8 cellular contexts compared by ENCODE assay signal in genomic region chr7:75359542-75359848, GRCh38. TPM values are rescaled to one million over a fixed set of nuclear protein-coding genes. Genes with fewer than 3 reads are reported as not detected.
DNase-seq lines count a peak whose midpoint lies in the region; ATAC-seq and TF ChIP-seq lines count a peak whose summit lies in the region.
"Not testable (repeated sequence)": the region's sequence is repeated elsewhere in the genome, so short reads cannot be mapped to it uniquely, and the experiment has no call there.

No MANE protein-coding gene starts in this region.

- H3K4me3 ChIP-seq in GM23338 (peak overlapping the region; percentile 51; the same call in 1 of the 2 replicates), OCI-LY7 (ENCODE audit: low read depth, low read length, poor library complexity, severe bottlenecking) (peak overlapping the region; percentile 63), gastroesophageal sphincter (peak overlapping the region; percentile 34 to 48), prostate gland (peak overlapping the region; percentile 25 to 27)
- H3K4me3 ChIP-seq in aorta (ENCODE audit: low read length in 2 of 2): not testable (repeated sequence)

- TF ChIP-seq CTCF in GM23338 (conservative IDR thresholded peaks at IDR 0.05; ENCODE audit: low read depth in 2 of 2); OCI-LY7 (conservative IDR thresholded peaks at IDR 0.05; ENCODE audit: low read length); gastroesophageal sphincter (IDR thresholded peaks at IDR 0.05); prostate gland (IDR thresholded peaks at IDR 0.05): not testable (repeated sequence)

- H3K4me1 Mint-ChIP-seq in GM23338: not testable (repeated sequence)

- not testable (repeated sequence) for H3K9me2 ChIP-seq in GM23338 (ENCODE audit: insufficient read depth); OCI-LY7 (ENCODE audit: insufficient read depth, low read length)

- not testable (repeated sequence) for BruUV-seq in OCI-LY7 (replicated peaks; lab: Mats Ljungman, UMichigan)

- not testable (repeated sequence) for H3K36me3 Mint-ChIP-seq in GM23338 (ENCODE audit: low read depth)

- not testable (repeated sequence) for H3K9me3 ChIP-seq in OCI-LY7 (ENCODE audit: low read length); gastroesophageal sphincter; prostate gland; aorta (ENCODE audit: control insufficient read depth, low read length)

- POLR2A ChIA-PET in OCI-LY7 (lab: Charles Lee): not testable (repeated sequence)

- not testable (repeated sequence) for H3K27me3 Mint-ChIP-seq in GM23338 (ENCODE audit: insufficient read depth, low read depth, poor library complexity)

- H3K27me3 ChIP-seq in GM23338 (ENCODE audit: insufficient read depth); gastroesophageal sphincter; prostate gland (replicated peaks; ENCODE audit: insufficient read depth); aorta (ENCODE audit: control insufficient read depth in 1 of 2, insufficient read depth in 2 of 2, low read length in 1 of 2): not testable (repeated sequence)

- H2AFZ ChIP-seq in GM23338; OCI-LY7 (ENCODE audit: low read length): not testable (repeated sequence)

- not testable (repeated sequence) for H3K36me3 ChIP-seq in GM23338 (ENCODE audit: insufficient read depth); OCI-LY7 (ENCODE audit: insufficient read depth, low read length); gastroesophageal sphincter; prostate gland; aorta (ENCODE audit: control insufficient read depth in 1 of 2, insufficient read depth in 2 of 2, low read length in 1 of 2)

- H3K4me1 ChIP-seq in GM23338 (ENCODE audit: insufficient read depth); OCI-LY7 (ENCODE audit: insufficient read depth, low read length, poor library complexity, severe bottlenecking); gastroesophageal sphincter; prostate gland (replicated peaks); aorta (ENCODE audit: control insufficient read depth in 1 of 2, insufficient read depth in 2 of 2, low read length in 2 of 2): not testable (repeated sequence)

- not testable (repeated sequence) for TF ChIP-seq POLR2A in gastroesophageal sphincter (IDR thresholded peaks at IDR 0.05); prostate gland (IDR thresholded peaks at IDR 0.05)

- not testable (repeated sequence) for H4K20me1 ChIP-seq in GM23338 (replicated peaks; ENCODE audit: insufficient read depth); OCI-LY7 (ENCODE audit: insufficient read depth, low read length)

- not testable (repeated sequence) for H3K4me3 Mint-ChIP-seq in GM23338

- CTCF ChIA-PET in OCI-LY7 (lab: Charles Lee; ENCODE audit: unreplicated experiment): not testable (repeated sequence)

- H3K9me3 Mint-ChIP-seq in GM23338: not testable (repeated sequence)

- intact Hi-C loops in OCI-LY7 (cut with micrococcal nuclease; ENCODE audit: unreplicated experiment); prostate gland (cut with DNase I); aorta (cut with DNase I): not testable (repeated sequence)

- not testable (repeated sequence) for H3K27ac ChIP-seq in GM23338 (ENCODE audit: low read depth); prostate gland; aorta (ENCODE audit: low read depth in 1 of 2, low read length in 2 of 2)
- H3K27ac ChIP-seq in OCI-LY7 (ENCODE audit: low read depth, low read length, poor library complexity, severe bottlenecking) (peak overlapping the region; percentile 45), gastroesophageal sphincter (peak overlapping the region in 2 of 4 donors; percentile 71 to 81)

- H3F3A ChIP-seq in GM23338 (replicated peaks; ENCODE audit: low read depth): not testable (repeated sequence)

- WGBS in gastroesophageal sphincter (ENCODE audit: low coverage in 1 of 2), 2 donors: no CpG with 5 or more reads among the region's 29 CpGs
- WGBS in prostate gland: no CpG with 5 or more reads among the region's 29 CpGs
- 2% methylated on average over 14 of the region's 29 CpGs; no CpG with 5 or more reads in 1 of the 2 donors for WGBS in aorta, 2 donors

- H3K79me2 ChIP-seq in GM23338 (replicated peaks; ENCODE audit: insufficient read depth); OCI-LY7 (ENCODE audit: insufficient read depth, low read depth, low read length): not testable (repeated sequence)

- not testable (repeated sequence) for H3K4me2 ChIP-seq in GM23338; OCI-LY7 (ENCODE audit: low read length)

- ATAC-seq in GM18907 (IDR thresholded peaks at IDR 0.05; ENCODE audit: unreplicated experiment) (peak; percentile 77), HG03175 (IDR thresholded peaks at IDR 0.05; ENCODE audit: unreplicated experiment) (peak; percentile 53), aorta (ENCODE audit: low FRiP score) (peak; percentile 92)
- not testable (repeated sequence) for ATAC-seq in GM23338, gastroesophageal sphincter

- not testable (repeated sequence) for DNase-seq in GM23338 (ENCODE audit: low spot score); OCI-LY7 (ENCODE audit: low spot score); prostate gland (ENCODE audit: low spot score); aorta
- DNase-seq in activated T-helper 1 cell treated with Interleukin-2 at 50 U/mL for 16 hours (ENCODE audit: low read depth): peak; percentile 0

- not testable (repeated sequence) for H3K27ac Mint-ChIP-seq in GM23338

- TF ChIP-seq EP300 in gastroesophageal sphincter (IDR thresholded peaks at IDR 0.05): not testable (repeated sequence)

RNA-seq across cellular contexts. Expression of gene TRIM73, which starts 35.9 kb away (rescaled TPM):
- 0.31 and 0.54 TPM in 2 replicates for total RNA-seq in GM23338 (2014; rRNA removed; shearing (Covaris generic))
- 0.96 and 1.2 TPM in 2 replicates for polyA plus RNA-seq in GM23338 (2016; fragmentation: Nextera tagmentation; extraction: Ambion mirVana)
- total RNA-seq in OCI-LY7 (2014; rRNA removed; shearing (Covaris generic)): 10.9 and 16.0 TPM in 2 replicates
- total RNA-seq in OCI-LY7 (2022): 22.3 and 26.2 TPM in 2 replicates
- total RNA-seq in gastroesophageal sphincter: 1 to 10 TPM in 2 of 4 donors, under 1 TPM in 1, not detected in 1; 0.94 to 5.4 (median 1.5) TPM
- 1 to 10 TPM; 4.1 to 7.1 TPM for total RNA-seq in prostate gland
- total RNA-seq in aorta: 1 to 10 TPM; 2.9 to 8.8 TPM
- 1 to 10 TPM in 1 of 2 donors, not detected in 1; 4.2 TPM for polyA plus RNA-seq in aorta
